8 cellular contexts compared by ENCODE assay signal in the genomic region with DNA sequence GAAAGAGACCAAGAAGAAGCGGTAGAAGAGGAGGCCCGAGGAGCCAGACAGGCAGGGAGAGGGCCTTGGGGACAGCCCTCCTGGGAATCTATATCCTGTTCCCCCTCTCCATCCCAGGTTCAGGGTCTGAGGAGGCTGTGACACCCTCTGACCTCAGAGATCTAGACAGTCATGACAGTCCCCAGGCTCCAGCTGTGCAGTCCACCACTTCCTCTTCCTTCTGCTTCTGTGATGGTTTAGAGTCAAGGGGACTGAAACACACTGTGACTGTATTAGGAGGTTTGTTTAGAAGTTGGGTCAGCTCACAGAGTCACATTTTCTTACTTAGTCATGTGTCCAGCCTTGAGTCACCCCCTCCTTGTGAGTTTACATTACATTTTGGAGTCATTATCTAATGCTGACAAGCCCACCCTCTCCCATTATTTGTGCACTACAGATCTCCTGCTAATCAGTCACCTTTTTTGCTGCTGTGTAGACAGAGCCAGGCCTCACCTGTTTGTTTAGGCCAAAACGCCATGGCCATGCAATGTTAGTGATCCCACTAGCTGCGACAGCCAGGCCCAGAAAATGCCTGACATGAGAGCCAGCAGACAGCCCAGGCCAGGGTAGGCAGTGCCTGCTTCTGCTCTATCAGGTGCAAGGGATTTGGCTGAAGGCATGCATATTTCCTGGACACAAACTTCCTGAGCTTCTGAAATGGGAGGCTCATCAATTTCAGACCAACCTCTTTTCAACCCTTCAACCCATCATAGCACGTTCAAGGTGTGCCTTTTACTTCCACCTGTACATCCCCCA. TPM values are rescaled to one million over a fixed set of nuclear protein-coding genes. Genes with fewer than 3 reads are reported as not detected.
DNase-seq lines count a peak whose midpoint lies in the region; ATAC-seq lines count a peak whose summit lies in the region.

No MANE protein-coding gene starts in this region.

- DNase-seq in activated CD4-positive, CD25-positive, alpha-beta regulatory T cell (lab: John Stamatoyannopoulos, UW) = no peak
- DNase-seq in NAMALWA (ENCODE audit: low spot score) (peak; percentile 38), Right ventricle myocardium superior (no peak), dedifferentiated amniotic fluid mesenchymal stem cell (ENCODE audit: extremely low spot score) (no peak), NCI-H2081 (lab: John Stamatoyannopoulos, UW) (no peak), KG1 (lab: John Stamatoyannopoulos, UW) (no peak)

- intact Hi-C loops in Right ventricle myocardium superior (cut with DNase I) = no loop called here

- ATAC-seq in activated CD4-positive, CD25-positive, alpha-beta regulatory T cell treated with anti-CD3 and anti-CD28 coated beads, Interleukin-2, amount 50 U/mL, for 24 hours = peak; percentile 76 to 81
- ATAC-seq in HG02588 (IDR thresholded peaks at IDR 0.05; ENCODE audit: unreplicated experiment) = peak; percentile 99
- peak; percentile 64 for ATAC-seq in Right ventricle myocardium superior (ENCODE audit: poor library complexity)

RNA-seq across cellular contexts. Expression of gene MANBA, which starts 26.0 kb away (rescaled TPM):
- total RNA-seq in Right ventricle myocardium superior = 22.4 TPM
